ENCODE assay signal across 14 cellular contexts in genomic region chr17:39756376-39757079, GRCh38. TPM values are rescaled to one million over a fixed set of nuclear protein-coding genes. Genes with fewer than 3 reads are reported as not detected.
A peak's percentile ranks its signal among the peaks of the same experiment; 100 is the strongest.
DNase-seq lines count a peak whose midpoint lies in the region; ATAC-seq and TF ChIP-seq lines count a peak whose summit lies in the region.
"Had no signal": no experiment of that assay in that cellular context is flagged by ENCODE, and none has a peak within 500 bp of the region (broad histone marks: within the 10 kb centered on the region; RNA-seq: fewer than 3 reads in every experiment).

No MANE protein-coding gene starts in this region.

- peak overlapping the region; percentile 99 for H3K27ac ChIP-seq in OCI-LY7 (ENCODE audit: low read depth, low read length, poor library complexity, severe bottlenecking)
- no peak overlapping the region for H3K27ac ChIP-seq in coronary artery
- H3K27ac ChIP-seq: body of pancreas had no signal

- H3K27me3 Mint-ChIP-seq in activated CD4-positive, alpha-beta T cell treated with anti-CD3 and anti-CD28 coated beads, Interleukin-2, amount 10 ng/mL, durations not matched to agents 7 days and 5 days, result no peaks in the 10 kb centered on the region

- H4K20me1 ChIP-seq in OCI-LY7 (ENCODE audit: insufficient read depth, low read length), result no peaks in the 10 kb centered on the region

- POLR2A ChIA-PET in activated CD4-positive, alpha-beta T cell treated with anti-CD3 and anti-CD28 coated beads, Interleukin-2, amount 10 ng/mL, durations not matched to agents 7 days and 5 days (lab: Charles Lee), result interaction anchor here (0.6 kb wide), 1 partner anchor 146 kb away, joined by 4 read pairs; no protein-coding TSS in a partner anchor
- POLR2A ChIA-PET in OCI-LY7 (lab: Charles Lee), result interaction anchor here (0.6 to 3.8 kb wide), 11 partner anchors 10 to 202 kb away, joined by 3 to 27 read pairs (median 3); no protein-coding TSS in a partner anchor

- no peak overlapping the region for H2AFZ ChIP-seq in OCI-LY7 (ENCODE audit: low read length)

- H3K4me1 ChIP-seq in OCI-LY7 (ENCODE audit: insufficient read depth, low read length, poor library complexity, severe bottlenecking), result peaks cover 90% of the 10 kb centered on the region

- H3K79me2 ChIP-seq in OCI-LY7 (ENCODE audit: insufficient read depth, low read depth, low read length), result peaks cover 31% of the 10 kb centered on the region; the same call in 1 of the 2 replicates

- no TSS peak for BruUV-seq in OCI-LY7 (replicated peaks; lab: Mats Ljungman, UMichigan)

- peaks cover 16% of the 10 kb centered on the region for H3K36me3 Mint-ChIP-seq in activated CD4-positive, alpha-beta T cell treated with anti-CD3 and anti-CD28 coated beads, Interleukin-2, amount 10 ng/mL, durations not matched to agents 7 days and 5 days (ENCODE audit: low read depth)
- peaks cover 76% of the 10 kb centered on the region for H3K36me3 Mint-ChIP-seq in stimulated activated effector memory CD8-positive, alpha-beta T cell treated with anti-CD3 and anti-CD28 coated beads, Interleukin-12 subunit alpha, Interleukin-12 subunit beta, amount 100 ng/mL, for 72 hours

- H3K4me1 Mint-ChIP-seq in activated CD4-positive, alpha-beta T cell treated with anti-CD3 and anti-CD28 coated beads, Interleukin-2, amount 10 ng/mL, durations not matched to agents 7 days and 5 days, result peaks cover 72% of the 10 kb centered on the region
- H3K4me1 Mint-ChIP-seq in stimulated activated effector memory CD8-positive, alpha-beta T cell treated with anti-CD3 and anti-CD28 coated beads, Interleukin-12 subunit alpha, Interleukin-12 subunit beta, amount 100 ng/mL, for 72 hours, result peaks cover 83% of the 10 kb centered on the region

- no peak overlapping the region for H3K4me3 Mint-ChIP-seq in activated CD4-positive, alpha-beta T cell treated with anti-CD3 and anti-CD28 coated beads, Interleukin-2, amount 10 ng/mL, durations not matched to agents 7 days and 5 days
- peak overlapping the region; percentile 71 for H3K4me3 Mint-ChIP-seq in stimulated activated effector memory CD8-positive, alpha-beta T cell treated with anti-CD3 and anti-CD28 coated beads, Interleukin-12 subunit alpha, Interleukin-12 subunit beta, amount 100 ng/mL, for 72 hours

- CTCF ChIA-PET in activated CD4-positive, alpha-beta T cell treated with anti-CD3 and anti-CD28 coated beads, Interleukin-2, amount 10 ng/mL, durations not matched to agents 7 days and 5 days (lab: Charles Lee), result interaction anchor here (0.8 to 2.6 kb wide), 4 partner anchors 12 to 201 kb away, joined by 3 to 17 read pairs (median 10); partner anchors contain the start of gene MIEN1
- CTCF ChIA-PET in OCI-LY7 (lab: Charles Lee; ENCODE audit: unreplicated experiment), result interaction anchor here (0.6 kb wide), 1 partner anchor 88 kb away, joined by 3 read pairs; no protein-coding TSS in a partner anchor

- H3K27ac Mint-ChIP-seq in activated CD4-positive, alpha-beta T cell treated with anti-CD3 and anti-CD28 coated beads, Interleukin-2, amount 10 ng/mL, durations not matched to agents 7 days and 5 days, result peak overlapping the region; percentile 94
- H3K27ac Mint-ChIP-seq in stimulated activated effector memory CD8-positive, alpha-beta T cell treated with anti-CD3 and anti-CD28 coated beads, Interleukin-12 subunit alpha, Interleukin-12 subunit beta, amount 100 ng/mL, for 72 hours, result peak overlapping the region; percentile 90
- H3K27ac Mint-ChIP-seq: progenitor cell of endocrine pancreas had no signal

- no peaks in the 10 kb centered on the region for H3K9me2 ChIP-seq in OCI-LY7 (ENCODE audit: insufficient read depth, low read length)

- DNase-seq in activated CD4-positive, alpha-beta T cell treated with anti-CD3 and anti-CD28 coated beads, Interleukin-2, amount 10 ng/mL, durations not matched to agents 7 days and 5 days, result no peak
- DNase-seq in activated CD4-positive, alpha-beta T cell treated with anti-CD3 and anti-CD28 coated beads for 48 hours, result no peak
- peak; percentile 89 for DNase-seq in OCI-LY7 (ENCODE audit: low spot score)
- DNase-seq in coronary artery (ENCODE audit: low spot score), result peak; percentile 24
- DNase-seq in stimulated activated effector memory CD8-positive, alpha-beta T cell treated with anti-CD3 and anti-CD28 coated beads, Interleukin-12 subunit alpha, Interleukin-12 subunit beta, amount 100 ng/mL, for 72 hours (ENCODE audit: low spot score in 2 of 2), result no peak
- no peak for DNase-seq in Right ventricle myocardium inferior (ENCODE audit: missing footprints)
- DNase-seq in 8988T, result no peak
- DNase-seq in GOT3 (lab: John Stamatoyannopoulos, UW), result no peak
- DNase-seq: body of pancreas, left ventricle myocardium superior, NCI-H1105, NCI-H524 had no signal

- H3K4me3 ChIP-seq in OCI-LY7 (ENCODE audit: low read depth, low read length, poor library complexity, severe bottlenecking) (peak overlapping the region; percentile 67), coronary artery (no peak overlapping the region)
- H3K4me3 ChIP-seq: body of pancreas had no signal

- no peak for ATAC-seq in stimulated activated effector memory CD8-positive, alpha-beta T cell treated with anti-CD3 and anti-CD28 coated beads, Interleukin-12 subunit alpha, Interleukin-12 subunit beta, amount 100 ng/mL, for 72 hours
- ATAC-seq in Right ventricle myocardium inferior, result no peak
- ATAC-seq: body of pancreas, left ventricle myocardium superior had no signal

- no peaks in the 10 kb centered on the region for H3K9me3 ChIP-seq in OCI-LY7 (ENCODE audit: low read length)
- H3K9me3 ChIP-seq: body of pancreas had no signal

- no peaks in the 10 kb centered on the region for H3K9me3 Mint-ChIP-seq in activated CD4-positive, alpha-beta T cell treated with anti-CD3 and anti-CD28 coated beads, Interleukin-2, amount 10 ng/mL, durations not matched to agents 7 days and 5 days
- H3K9me3 Mint-ChIP-seq in stimulated activated effector memory CD8-positive, alpha-beta T cell treated with anti-CD3 and anti-CD28 coated beads, Interleukin-12 subunit alpha, Interleukin-12 subunit beta, amount 100 ng/mL, for 72 hours, result no peaks in the 10 kb centered on the region

- peak overlapping the region; percentile 94 for H3K4me2 ChIP-seq in OCI-LY7 (ENCODE audit: low read length)

- intact Hi-C loops in OCI-LY7 (cut with micrococcal nuclease; ENCODE audit: unreplicated experiment), result loop anchor here (1.0 to 10.0 kb wide), 5 partner anchors 20 to 302 kb away; partner anchors contain the start of gene MED1
- intact Hi-C loops in Right ventricle myocardium inferior (cut with DNase I), result loop anchor here (10.0 kb wide), 2 partner anchors 108 to 198 kb away; partner anchors contain the start of genes IKZF3 and ZPBP2

- H3K36me3 ChIP-seq in OCI-LY7 (ENCODE audit: insufficient read depth, low read length), result peaks cover 19% of the 10 kb centered on the region

- TF ChIP-seq CTCF in OCI-LY7 (conservative IDR thresholded peaks at IDR 0.05; ENCODE audit: low read length) (peak; percentile 33; the same call in 1 of the 2 replicates), coronary artery (IDR thresholded peaks at IDR 0.05) (no peak)

RNA-seq across cellular contexts. Expression of gene GRB7, which starts 18.8 kb away (rescaled TPM):
- under 1 TPM; 0.69 to 0.81 TPM for total RNA-seq in activated CD4-positive, alpha-beta T cell treated with anti-CD3 and anti-CD28 coated beads, Interleukin-2, amount 10 ng/mL, durations not matched to agents 7 days and 5 days
- total RNA-seq in OCI-LY7 (2014; rRNA removed; shearing (Covaris generic)), result 0.25 and 0.31 TPM in 2 replicates
- total RNA-seq in OCI-LY7 (2022), result not detected in 2 replicates
- total RNA-seq in Right ventricle myocardium inferior, result 2.4 TPM
- total RNA-seq: endothelial cell of umbilical vein had no signal

RNA-seq across cellular contexts. Expression of gene MIEN1, which starts 26.2 kb away (rescaled TPM):
- total RNA-seq in activated CD4-positive, alpha-beta T cell treated with anti-CD3 and anti-CD28 coated beads, Interleukin-2, amount 10 ng/mL, durations not matched to agents 7 days and 5 days, result 10 to 100 TPM; 49.7 to 50.2 TPM
- 77.3 and 89.9 TPM in 2 replicates for total RNA-seq in OCI-LY7 (2014; rRNA removed; shearing (Covaris generic))
- total RNA-seq in OCI-LY7 (2022), result 55.4 and 59.4 TPM in 2 replicates
- 49.4 TPM for total RNA-seq in Right ventricle myocardium inferior

RNA-seq across cellular contexts. Expression of gene ERBB2, which starts 56.7 kb away (rescaled TPM):
- 1 to 10 TPM; 4.5 to 4.6 TPM for total RNA-seq in activated CD4-positive, alpha-beta T cell treated with anti-CD3 and anti-CD28 coated beads, Interleukin-2, amount 10 ng/mL, durations not matched to agents 7 days and 5 days
- total RNA-seq in OCI-LY7 (2014; rRNA removed; shearing (Covaris generic)), result 5.8 and 6.5 TPM in 2 replicates
- 11.4 and 14.6 TPM in 2 replicates for total RNA-seq in OCI-LY7 (2022)
- 68.7 TPM for total RNA-seq in Right ventricle myocardium inferior

Comparison
In these comparisons a context has a peak if more than half of its experiments do, and no peak if none do; other contexts are left out.
1. DNase-seq: peak in OCI-LY7 (single experiment) and coronary artery (single experiment); none in activated CD4-positive, alpha-beta T cell treated with anti-CD3 and anti-CD28 coated beads, Interleukin-2, amount 10 ng/mL, durations not matched to agents 7 days and 5 days (single experiment), activated CD4-positive, alpha-beta T cell treated with anti-CD3 and anti-CD28 coated beads for 48 hours (single experiment), stimulated activated effector memory CD8-positive, alpha-beta T cell treated with anti-CD3 and anti-CD28 coated beads, Interleukin-12 subunit alpha, Interleukin-12 subunit beta, amount 100 ng/mL, for 72 hours (0 of 2), Right ventricle myocardium inferior (single experiment), 8988T (single experiment) and GOT3 (single experiment).